Comparison of ENCODE assay signal across 31 cellular contexts in the genomic region with DNA sequence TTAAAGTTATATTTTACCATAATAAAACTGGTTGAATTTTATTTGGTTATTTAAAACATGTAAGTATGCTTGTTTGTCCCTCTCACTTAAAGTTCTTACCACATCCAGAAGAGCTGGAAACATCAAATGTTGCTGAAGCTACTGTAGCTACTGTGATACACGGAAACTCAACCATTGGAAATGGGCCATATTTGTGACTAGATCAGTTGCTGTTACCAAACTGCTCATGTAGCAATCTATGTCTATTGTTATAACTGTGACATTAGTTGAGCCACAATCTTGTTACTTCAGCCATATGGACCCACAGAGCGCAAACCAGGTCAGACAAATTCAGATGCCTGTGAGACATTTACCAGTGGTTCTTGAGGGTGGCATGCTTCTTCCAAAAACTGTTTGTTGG. TPM values are rescaled to one million over a fixed set of nuclear protein-coding genes. Genes with fewer than 3 reads are reported as not detected.
"Had no signal": no experiment of that assay in that cellular context is flagged by ENCODE, and none has a peak within 500 bp of the region (broad histone marks: within the 10 kb centered on the region; RNA-seq: fewer than 3 reads in every experiment).

No MANE protein-coding gene starts in this region.

- DNase-seq: activated CD4-positive, alpha-beta memory T cell treated with anti-CD3 and anti-CD28 coated beads, Interleukin-2, amount 10 ng/mL, durations not matched to agents 7 days and 5 days; activated CD4-positive, alpha-beta T cell treated with anti-CD3 and anti-CD28 coated beads for 1 hour; activated CD4-positive, alpha-beta T cell treated with anti-CD3 and anti-CD28 coated beads for 48 hours; activated CD4-positive, CD25-positive, alpha-beta regulatory T cell; activated naive CD4-positive, alpha-beta T cell treated with anti-CD3 and anti-CD28 coated beads, Interleukin-2, amount 10 ng/mL, durations not matched to agents 7 days and 5 days; activated naive CD8-positive, alpha-beta T cell treated with anti-CD3 and anti-CD28 coated beads, Interleukin-2, amount 50 U/mL, for 24 hours; activated T-cell treated with anti-CD3 and anti-CD28 coated beads, Interleukin-2, amount 50 U/mL, for 1 hour; activated T-cell treated with anti-CD3 and anti-CD28 coated beads, Interleukin-2, amount 50 U/mL, for 72 hours; amygdala; NCI-H1048; NCI-H1105 treated with DMSO at 0.1 percent for 48 hours; NCI-H1436; NCI-H1694; NCI-H1930; NCI-H345; NCI-H526; NCI-H748 treated with DMSO at 0.1 percent for 48 hours; NK-92 treated with Interleukin-12 subunit alpha and Interleukin-12 subunit beta, amount 100 ng/mL, for 24 hours; PC-3; Peyer's patch; SJCRH30; T1000; WERI-Rb-1 had no signal

- H3K27ac ChIP-seq: ascending aorta, cardiac muscle cell, Peyer's patch, RWPE1, SJCRH30, SK-N-MC, WERI-Rb-1 had no signal

- H3K27me3 ChIP-seq: ascending aorta, cardiac muscle cell, Peyer's patch, SJCRH30 had no signal

- H3K36me3 ChIP-seq: ascending aorta, cardiac muscle cell, Peyer's patch, SJCRH30, WERI-Rb-1 had no signal

- H3K4me3 ChIP-seq: ascending aorta, cardiac muscle cell, K562, Peyer's patch, SJCRH30, SK-N-MC had no signal

- H3K9me3 ChIP-seq: ascending aorta, Peyer's patch, SJCRH30 had no signal

- ATAC-seq: activated naive CD8-positive, alpha-beta T cell treated with anti-CD3 and anti-CD28 coated beads, Interleukin-2, amount 50 U/mL, for 24 hours; activated T-cell treated with anti-CD3 and anti-CD28 coated beads, Interleukin-2, amount 50 U/mL, for 72 hours; K562; PC-3; Right ventricle myocardium inferior had no signal

- H3K4me1 ChIP-seq: Peyer's patch, SJCRH30 had no signal

RNA-seq across cellular contexts. Expression of a gene that starts 41.6 kb away (rescaled TPM):
- total RNA-seq: K562; T-helper 1 cell treated with Interleukin-12 subunit alpha and Interleukin-12 subunit beta and Interleukin-4 antibody, amounts not matched to agents 30 ng/mL and 1 ng/mL, for 36 hours; T-helper 2 cell treated with Interferon-gamma antibody and Interleukin-4, amounts not matched to agents 100 ng/mL and 5 ng/mL, for 36 hours had no signal
- polyA plus RNA-seq: K562 had no signal
